Comparison of ENCODE assay signal across 20 cellular contexts in the genomic region with DNA sequence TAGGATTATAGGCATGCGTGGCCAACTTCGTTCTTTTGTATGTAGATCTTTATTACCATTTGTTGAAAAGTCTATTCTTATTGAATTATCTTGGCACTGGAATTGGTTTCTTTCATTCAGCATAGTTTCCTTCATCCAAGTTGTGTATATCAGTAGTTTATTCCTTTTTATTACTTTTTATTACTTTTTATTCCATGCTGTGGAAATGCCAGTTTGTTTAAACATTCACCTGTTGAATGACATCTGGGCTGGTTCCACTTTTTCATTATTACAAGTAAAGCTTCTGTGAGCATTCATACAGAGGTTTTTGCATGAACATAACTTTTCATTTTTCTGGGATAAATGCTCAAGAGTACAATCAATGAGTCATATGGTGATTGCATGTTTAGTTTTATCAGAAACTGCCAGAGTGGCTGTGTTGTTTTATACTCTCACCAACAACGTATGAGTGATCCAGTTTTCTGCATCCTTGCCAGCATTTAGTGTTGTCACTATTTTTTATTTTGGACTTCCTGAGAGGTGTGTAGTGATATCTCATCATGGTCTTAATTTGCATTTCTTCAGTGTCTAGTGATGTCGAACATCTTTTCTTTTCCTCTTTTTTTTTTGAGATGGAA. TPM values are rescaled to one million over a fixed set of nuclear protein-coding genes. Genes with fewer than 3 reads are reported as not detected.
DNase-seq lines count a peak whose midpoint lies in the region; ATAC-seq, FAIRE-seq and TF ChIP-seq lines count a peak whose summit lies in the region.
"Had no signal": no experiment of that assay in that cellular context is flagged by ENCODE, and none has a peak within 500 bp of the region (broad histone marks: within the 10 kb centered on the region; RNA-seq: fewer than 3 reads in every experiment).

No MANE protein-coding gene starts in this region.

- H3K4me2 ChIP-seq in A549 (no peak overlapping the region), mammary epithelial cell (ENCODE audit: insufficient read depth, low read depth, low read length) (no peak overlapping the region)
- H3K4me2 ChIP-seq: smooth muscle cell had no signal

- no peaks in the 10 kb centered on the region for H3K27me3 ChIP-seq in mammary epithelial cell (ENCODE audit: insufficient read depth, low read length)

- TF ChIP-seq RAD21 in A549 (conservative IDR thresholded peaks at IDR 0.05 in 1 of 2, IDR thresholded peaks at IDR 0.05 in 1 of 2) = no peak

- ATAC-seq in A549 (no peak), GM19395 (IDR thresholded peaks at IDR 0.05; ENCODE audit: unreplicated experiment) (no peak), HG02970 (IDR thresholded peaks at IDR 0.05; ENCODE audit: low FRiP score, unreplicated experiment) (no peak), GM21786 (IDR thresholded peaks at IDR 0.05; ENCODE audit: unreplicated experiment) (no peak)

- H3K9ac ChIP-seq in mammary epithelial cell (ENCODE audit: insufficient read depth, low read length) = no peak overlapping the region

- H4K20me1 ChIP-seq in mammary epithelial cell (ENCODE audit: insufficient read depth, low read length) = no peaks in the 10 kb centered on the region

- in situ Hi-C loops in mammary epithelial cell (cut with MboI; ENCODE audit: low sequenced_read_pairs in 2 of 2) = no loop called here

- POLR2A ChIA-PET in A549 (lab: Yijun Ruan, JAX) = no interaction called here

- no peaks in the 10 kb centered on the region for H3K9me3 ChIP-seq in A549
- no peaks in the 10 kb centered on the region for H3K9me3 ChIP-seq in mammary epithelial cell (replicated peaks; ENCODE audit: insufficient read depth, low read length)

- CTCF ChIA-PET in A549 (lab: Yijun Ruan, JAX) (no interaction called here), mammary epithelial cell (lab: Charles Lee; ENCODE audit: low non-redundant PET) (no interaction called here)

- intact Hi-C loops in mammary epithelial cell (cut with micrococcal nuclease) = no loop called here

- H3K4me1 ChIP-seq in A549 (peaks cover 8% of the 10 kb centered on the region; the same call in 1 of the 3 replicates), mammary epithelial cell (ENCODE audit: insufficient read depth, low read length) (peaks cover 5% of the 10 kb centered on the region)

- BruUV-seq in mammary epithelial cell (replicated peaks; lab: Mats Ljungman, UMichigan) = no TSS peak

- TF ChIP-seq CTCF in A549 (IDR thresholded peaks at IDR 0.05) (no peak), mammary epithelial cell (conservative IDR thresholded peaks at IDR 0.05 in 1 of 2, IDR thresholded peaks at IDR 0.05 in 1 of 2; ENCODE audit: extremely low read depth in 1 of 2, insufficient read depth in 1 of 2, low read depth in 1 of 2, low read length in 2 of 2) (no peak), fibroblast of villous mesenchyme (IDR thresholded peaks at IDR 0.05; ENCODE audit: insufficient read depth, low read depth, low read length) (no peak)

- dilution Hi-C loops in mammary epithelial cell (cut with HindIII; ENCODE audit: low sequenced_read_pairs) = no loop called here

- DNase-seq in A549 (ENCODE audit: low read depth in 1 of 2, low spot score in 1 of 2) (no peak), HT1080 (ENCODE audit: low read depth) (peak; percentile 16), mammary epithelial cell (peak; percentile 70), fibroblast of villous mesenchyme (ENCODE audit: low read depth) (peak; percentile 58), mesenteric fat pad (ENCODE audit: low spot score) (no peak)
- DNase-seq: activated CD4-positive, CD25-positive, alpha-beta regulatory T cell; activated T-cell treated with anti-CD3 and anti-CD28 coated beads, Interleukin-2, amount 50 U/mL, for 48 hours; CD4-positive, CD25-positive, alpha-beta regulatory T cell; KG1; midbrain; NCI-H1092 treated with DMSO at 0.1 percent for 48 hours; NCI-H2081 treated with DMSO at 0.1 percent for 48 hours; NCI-H524 treated with DMSO at 0.1 percent for 48 hours; SHP77 treated with DMSO at 0.1 percent for 48 hours; stimulated activated CD8-positive, alpha-beta memory T cell treated with anti-CD3 and anti-CD28 coated beads, Interleukin-4, amount 100 ng/mL, for 48 hours; T-helper 2 cell had no signal

- no peak for TF ChIP-seq POLR2A in A549 (IDR thresholded peaks at IDR 0.05; ENCODE audit: low read length)

- no peaks in the 10 kb centered on the region for H3K79me2 ChIP-seq in mammary epithelial cell (ENCODE audit: insufficient read depth, low read length)

- 67% methylated on average over 4 of the region's 4 CpGs for WGBS in A549 (ENCODE audit: missing lambda C conversion rate)
- 79% methylated on average over 4 of the region's 4 CpGs for WGBS in mammary epithelial cell (ENCODE audit: low coverage, missing lambda C conversion rate)

- H3K36me3 ChIP-seq in mammary epithelial cell (ENCODE audit: insufficient read depth, low read length) = peaks cover 5% of the 10 kb centered on the region

- no peak overlapping the region for H2AFZ ChIP-seq in mammary epithelial cell (ENCODE audit: low read depth, low read length)

- H3K4me3 ChIP-seq in A549 (no peak overlapping the region), mammary epithelial cell (replicated peaks in 1 of 3; ENCODE audit: insufficient read depth in 1 of 3, low read depth in 2 of 3, low read length in 3 of 3) (no peak overlapping the region), fibroblast of villous mesenchyme (ENCODE audit: low read depth, low read length) (no peak overlapping the region)
- H3K4me3 ChIP-seq: smooth muscle cell had no signal

- H3K27ac ChIP-seq in A549 (no peak overlapping the region), mammary epithelial cell (ENCODE audit: insufficient read depth, low read depth, low read length) (no peak overlapping the region)

- no peak for FAIRE-seq in A549 (lab: Jason Lieb, UNC)

- TF ChIP-seq EP300 in A549 (IDR thresholded peaks at IDR 0.05) = no peak

TF ChIP-seq in A549, 52 proteins besides CTCF, POLR2A, EP300 and RAD21:
- TF ChIP-seq FOSL2 (IDR thresholded peaks at IDR 0.05) (no peak), FOSL2 (CRISPR knock-in tag; IDR thresholded peaks at IDR 0.05) (peak; percentile 21; the same call in 1 of the 2 replicates)
- TF ChIP-seq, protein P1, sequence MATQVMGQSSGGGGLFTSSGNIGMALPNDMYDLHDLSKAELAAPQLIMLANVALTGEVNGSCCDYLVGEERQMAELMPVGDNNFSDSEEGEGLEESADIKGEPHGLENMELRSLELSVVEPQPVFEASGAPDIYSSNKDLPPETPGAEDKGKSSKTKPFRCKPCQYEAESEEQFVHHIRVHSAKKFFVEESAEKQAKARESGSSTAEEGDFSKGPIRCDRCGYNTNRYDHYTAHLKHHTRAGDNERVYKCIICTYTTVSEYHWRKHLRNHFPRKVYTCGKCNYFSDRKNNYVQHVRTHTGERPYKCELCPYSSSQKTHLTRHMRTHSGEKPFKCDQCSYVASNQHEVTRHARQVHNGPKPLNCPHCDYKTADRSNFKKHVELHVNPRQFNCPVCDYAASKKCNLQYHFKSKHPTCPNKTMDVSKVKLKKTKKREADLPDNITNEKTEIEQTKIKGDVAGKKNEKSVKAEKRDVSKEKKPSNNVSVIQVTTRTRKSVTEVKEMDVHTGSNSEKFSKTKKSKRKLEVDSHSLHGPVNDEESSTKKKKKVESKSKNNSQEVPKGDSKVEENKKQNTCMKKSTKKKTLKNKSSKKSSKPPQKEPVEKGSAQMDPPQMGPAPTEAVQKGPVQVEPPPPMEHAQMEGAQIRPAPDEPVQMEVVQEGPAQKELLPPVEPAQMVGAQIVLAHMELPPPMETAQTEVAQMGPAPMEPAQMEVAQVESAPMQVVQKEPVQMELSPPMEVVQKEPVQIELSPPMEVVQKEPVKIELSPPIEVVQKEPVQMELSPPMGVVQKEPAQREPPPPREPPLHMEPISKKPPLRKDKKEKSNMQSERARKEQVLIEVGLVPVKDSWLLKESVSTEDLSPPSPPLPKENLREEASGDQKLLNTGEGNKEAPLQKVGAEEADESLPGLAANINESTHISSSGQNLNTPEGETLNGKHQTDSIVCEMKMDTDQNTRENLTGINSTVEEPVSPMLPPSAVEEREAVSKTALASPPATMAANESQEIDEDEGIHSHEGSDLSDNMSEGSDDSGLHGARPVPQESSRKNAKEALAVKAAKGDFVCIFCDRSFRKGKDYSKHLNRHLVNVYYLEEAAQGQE (IDR thresholded peaks at IDR 0.05) = no peak

RNA-seq across cellular contexts. Expression of a gene that starts 28.6 kb away (rescaled TPM):
- 5.7 and 6.1 TPM in 2 replicates for polyA plus RNA-seq in A549 (2011; rRNA removed)
- 8.4 and 9.9 TPM in 2 replicates for polyA plus RNA-seq in A549 (2012; cell fraction: cytosol; rRNA removed)
- 23.1 and 27.8 TPM in 2 replicates for polyA plus RNA-seq in A549 (2012; cell fraction: nucleus; rRNA removed)
- 5.6 to 6.1 TPM (median 5.9 TPM) in 3 replicates for polyA plus RNA-seq in A549 (2017; fragmentation: RNase III; extraction: RNeasy Plus Mini Kit Qiagen cat#74134 plus additional on column Dnase treatment)
- 10.8 and 13.6 TPM in 2 replicates for polyA minus RNA-seq in A549 (2011; rRNA and poly(A)+ RNA removed)
- total RNA-seq in HT1080 (2014; rRNA removed; shearing (Covaris generic)) = 37.5 and 40.1 TPM in 2 replicates
- 20.1 and 27.7 TPM in 2 replicates for polyA plus RNA-seq in HT1080 (2015; cell fraction: cytosol; rRNA removed)
- polyA plus RNA-seq in HT1080 (2015; cell fraction: nucleus; rRNA removed) = 28.9 and 32.2 TPM in 2 replicates
- 10 to 100 TPM; 38.9 to 46.3 TPM for total RNA-seq in mammary epithelial cell
- 29.4 TPM for polyA plus RNA-seq in mammary epithelial cell
- 53.0 TPM for polyA minus RNA-seq in mammary epithelial cell
- total RNA-seq in fibroblast of villous mesenchyme = 5.5 and 6.9 TPM in 2 replicates
- 17.2 TPM for total RNA-seq in mesenteric fat pad
- total RNA-seq: CD4-positive, CD25-positive, alpha-beta regulatory T cell had no signal
- polyA plus RNA-seq: CD4-positive, CD25-positive, alpha-beta regulatory T cell had no signal

RNA-seq across cellular contexts. Expression of a gene that starts 34.1 kb away (rescaled TPM):
- polyA plus RNA-seq in A549 (2011; rRNA removed) = 18.0 and 21.4 TPM in 2 replicates
- polyA plus RNA-seq in A549 (2012; cell fraction: cytosol; rRNA removed) = 27.8 and 31.4 TPM in 2 replicates
- 20.9 and 22.6 TPM in 2 replicates for polyA plus RNA-seq in A549 (2012; cell fraction: nucleus; rRNA removed)
- 13.0 to 14.2 TPM (median 13.2 TPM) in 3 replicates for polyA plus RNA-seq in A549 (2017; fragmentation: RNase III; extraction: RNeasy Plus Mini Kit Qiagen cat#74134 plus additional on column Dnase treatment)
- polyA minus RNA-seq in A549 (2011; rRNA and poly(A)+ RNA removed) = 28.2 and 29.4 TPM in 2 replicates
- 34.4 and 34.6 TPM in 2 replicates for total RNA-seq in HT1080 (2014; rRNA removed; shearing (Covaris generic))
- 22.9 and 32.8 TPM in 2 replicates for polyA plus RNA-seq in HT1080 (2015; cell fraction: cytosol; rRNA removed)
- 20.0 and 35.4 TPM in 2 replicates for polyA plus RNA-seq in HT1080 (2015; cell fraction: nucleus; rRNA removed)
- 10 to 100 TPM; 28.7 to 35.4 TPM for total RNA-seq in mammary epithelial cell
- polyA plus RNA-seq in mammary epithelial cell = 31.3 TPM
- polyA minus RNA-seq in mammary epithelial cell = 41.2 TPM
- total RNA-seq in fibroblast of villous mesenchyme = 22.5 and 28.0 TPM in 2 replicates
- 57.4 TPM for total RNA-seq in mesenteric fat pad

Comparison
In these comparisons a context has a peak if more than half of its experiments do, and no peak if none do; other contexts are left out.
1. DNase-seq: peak in HT1080 (single experiment), mammary epithelial cell (single experiment) and fibroblast of villous mesenchyme (single experiment); none in A549 (0 of 2) and mesenteric fat pad (single experiment).